8 cellular contexts compared by ENCODE assay signal in the genomic region with DNA sequence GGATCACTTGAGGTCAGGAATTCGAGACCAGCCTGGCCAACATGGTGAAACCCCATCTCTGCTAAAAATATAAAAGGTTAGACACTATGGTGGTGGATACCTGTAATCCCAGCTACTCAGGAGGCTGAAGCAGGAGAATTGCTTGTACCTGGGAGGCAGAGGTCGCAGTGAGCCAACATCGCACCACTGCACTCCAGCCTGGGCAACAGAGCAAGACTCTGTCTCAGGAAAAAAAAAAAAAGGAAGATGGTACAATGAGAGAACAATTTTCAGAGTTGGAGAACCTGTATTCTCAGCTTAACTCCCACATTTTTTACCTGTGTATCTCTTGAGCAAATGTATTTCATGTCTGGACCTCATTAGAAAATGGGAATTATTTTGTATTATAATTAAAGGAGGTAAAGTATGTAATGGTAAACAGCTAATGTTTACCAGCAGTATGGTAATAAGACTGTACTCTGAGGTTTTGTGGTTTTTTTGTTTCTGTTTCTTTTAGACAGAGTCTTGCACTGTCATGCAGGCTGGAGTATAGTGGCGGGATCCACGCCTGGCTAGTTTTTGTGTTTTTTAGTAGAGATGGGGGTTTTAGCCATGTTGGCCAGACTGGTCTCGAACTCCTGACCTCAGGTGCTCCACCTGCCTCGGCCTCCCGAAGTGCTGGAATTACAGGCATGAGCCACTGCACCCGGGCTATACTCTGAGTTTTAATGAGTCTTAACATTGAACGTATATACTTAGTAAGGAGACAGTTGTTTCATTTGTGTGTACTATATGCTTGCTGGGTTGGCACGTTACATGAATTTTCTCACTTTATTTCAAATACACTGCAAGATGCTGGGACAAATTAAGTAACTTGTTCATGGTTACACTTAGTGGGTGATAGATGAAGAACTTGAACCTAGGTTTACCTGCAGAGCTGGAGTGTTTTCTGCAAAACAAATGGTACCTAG. TPM values are rescaled to one million over a fixed set of nuclear protein-coding genes. Genes with fewer than 3 reads are reported as not detected.
DNase-seq lines count a peak whose midpoint lies in the region; ATAC-seq, FAIRE-seq and TF ChIP-seq lines count a peak whose summit lies in the region.
"Had no signal": no experiment of that assay in that cellular context is flagged by ENCODE, and none has a peak within 500 bp of the region (broad histone marks: within the 10 kb centered on the region; RNA-seq: fewer than 3 reads in every experiment).

No MANE protein-coding gene starts in this region.

- no peaks in the 10 kb centered on the region for H3K27me3 Mint-ChIP-seq in nephron progenitor cell (ENCODE audit: low read depth, poor library complexity)

- ATAC-seq in GM19023 (IDR thresholded peaks at IDR 0.05; ENCODE audit: unreplicated experiment) (peak; percentile 93), HG02642 (IDR thresholded peaks at IDR 0.05; ENCODE audit: poor library complexity, unreplicated experiment) (peak; percentile 95)

- no peak for FAIRE-seq in frontal cortex (lab: Jason Lieb, UNC)

- H3K4me1 Mint-ChIP-seq in nephron progenitor cell = peaks cover 13% of the 10 kb centered on the region

- peak overlapping the region; percentile 85 for H3K27ac Mint-ChIP-seq in nephron progenitor cell

- peaks cover 44% of the 10 kb centered on the region for H3K36me3 Mint-ChIP-seq in nephron progenitor cell (ENCODE audit: low read depth)

- no peak overlapping the region for H3K4me3 Mint-ChIP-seq in nephron progenitor cell

- DNase-seq in NAMALWA (ENCODE audit: low spot score) (peak; percentile 76), nephron progenitor cell (no peak), KG1 (lab: John Stamatoyannopoulos, UW) (no peak), frontal cortex (ENCODE audit: low spot score in 2 of 2) (no peak), GM19238 (ENCODE audit: insufficient read length, low spot score) (no peak)
- DNase-seq: heart right ventricle had no signal

- TF ChIP-seq CTCF in nephron progenitor cell (IDR thresholded peaks at IDR 0.05) = no peak

- H3K9me3 Mint-ChIP-seq in nephron progenitor cell = no peaks in the 10 kb centered on the region

RNA-seq across cellular contexts. Expression of a gene that starts 16.2 kb away (rescaled TPM):
- 55.4 TPM for total RNA-seq in frontal cortex
